ENCODE assay signal across 1 cellular context in genomic region chr1:51433269-51433971, GRCh38.
TF ChIP-seq lines count a peak whose summit lies in the region.

No MANE protein-coding gene starts in this region.

TF ChIP-seq in K562, 482 proteins besides CTCF, POLR2A, EP300 and RAD21 (continued from another document and continues in another):
- TF ChIP-seq FOXP4 (CRISPR knock-in tag; IDR thresholded peaks at IDR 0.05; ENCODE audit: borderline replicate concordance): no peak
- no peak for TF ChIP-seq OTX1 (CRISPR knock-in tag; IDR thresholded peaks at IDR 0.05)
- TF ChIP-seq SIN3A (IDR thresholded peaks at IDR 0.05; ENCODE audit: borderline replicate concordance in 2 of 2, control insufficient read depth in 1 of 2, low read depth in 2 of 2, low read length in 2 of 2): no peak
- no peak for TF ChIP-seq ZNF778 (CRISPR knock-in tag; IDR thresholded peaks at IDR 0.05)
- no peak for TF ChIP-seq ZNF274 (IDR thresholded peaks at IDR 0.05; ENCODE audit: borderline replicate concordance, low read depth, low read length)
- TF ChIP-seq PPARD (CRISPR knock-in tag; IDR thresholded peaks at IDR 0.05): no peak
- no peak for TF ChIP-seq PHF8 (IDR thresholded peaks at IDR 0.05; ENCODE audit: borderline replicate concordance, low read length)
- 0 out of 2 replicates have a peak, but pooled peaks have one; percentile 52 for TF ChIP-seq GTF2E2 (tag; IDR thresholded peaks at IDR 0.05)
- TF ChIP-seq SMARCA4 (IDR thresholded peaks at IDR 0.05): no peak
- no peak for TF ChIP-seq KDM2B (CRISPR knock-in tag; IDR thresholded peaks at IDR 0.05)
- no peak for TF ChIP-seq SNRNP70 (optimal IDR thresholded peaks at IDR 0.05; ENCODE audit: low read depth, low read length)
- TF ChIP-seq PCBP2 (IDR thresholded peaks at IDR 0.05; ENCODE audit: low read depth, low read length, poor library complexity, severe bottlenecking): no peak
- no peak for TF ChIP-seq ZNF583 (CRISPR knock-in tag; IDR thresholded peaks at IDR 0.05)
- no peak for TF ChIP-seq CREB3 (tag; conservative IDR thresholded peaks at IDR 0.05; ENCODE audit: low read depth)
- no peak for TF ChIP-seq TCF15 (CRISPR knock-in tag; IDR thresholded peaks at IDR 0.05)
- TF ChIP-seq BRF2 (IDR thresholded peaks at IDR 0.05; ENCODE audit: borderline replicate concordance, insufficient read depth, insufficient read length): no peak
- TF ChIP-seq BRF1 (IDR thresholded peaks at IDR 0.05; ENCODE audit: borderline replicate concordance, extremely low read depth, insufficient read length): no peak
- TF ChIP-seq E2F6 (IDR thresholded peaks at IDR 0.05; ENCODE audit: borderline replicate concordance in 1 of 2, extremely low read depth in 1 of 2, insufficient read depth in 1 of 2, insufficient read length in 1 of 2, low read depth in 1 of 2, low read length in 1 of 2, poor library complexity in 1 of 2, severe bottlenecking in 1 of 2): no peak
- no peak for TF ChIP-seq CC2D1A (IDR thresholded peaks at IDR 0.05)
- no peak for TF ChIP-seq RUNX1 (IDR thresholded peaks at IDR 0.05; ENCODE audit: low read depth)
- no peak for TF ChIP-seq ILF3 (IDR thresholded peaks at IDR 0.05; ENCODE audit: borderline replicate concordance)
- peak; percentile 85 for TF ChIP-seq HMBOX1 (IDR thresholded peaks at IDR 0.05)
- TF ChIP-seq ZNF592 (IDR thresholded peaks at IDR 0.05): no peak
- no peak for TF ChIP-seq ZNF512 (tag; IDR thresholded peaks at IDR 0.05)
- no peak for TF ChIP-seq CBFB (CRISPR knock-in tag; IDR thresholded peaks at IDR 0.05)
- no peak for TF ChIP-seq ZNF57 (CRISPR knock-in tag; IDR thresholded peaks at IDR 0.05)
- no peak for TF ChIP-seq TGIF2 (CRISPR knock-in tag; IDR thresholded peaks at IDR 0.05)
- no peak for TF ChIP-seq POLR2H (tag; IDR thresholded peaks at IDR 0.05; ENCODE audit: low read depth)
- TF ChIP-seq ELF2 (CRISPR knock-in tag; IDR thresholded peaks at IDR 0.05): no peak; the same call in 1 of the 2 replicates
- TF ChIP-seq SUPT5H (IDR thresholded peaks at IDR 0.05): no peak
- no peak for TF ChIP-seq NR2C2 (CRISPR knock-in tag; IDR thresholded peaks at IDR 0.05)
- peak; percentile 37; the same call in 1 of the 2 replicates for TF ChIP-seq NR2C2 (tag; IDR thresholded peaks at IDR 0.05)
- TF ChIP-seq NUFIP1 (IDR thresholded peaks at IDR 0.05; ENCODE audit: partially characterized antibody): no peak
- peak; percentile 99 for TF ChIP-seq ETV1 (tag; conservative IDR thresholded peaks at IDR 0.05; ENCODE audit: low read depth)
- no peak for TF ChIP-seq MBD2 (IDR thresholded peaks at IDR 0.05; ENCODE audit: borderline replicate concordance, low read depth)
- TF ChIP-seq NFRKB (IDR thresholded peaks at IDR 0.05; ENCODE audit: low read depth): 0 out of 2 replicates have a peak, but pooled peaks have one; percentile 9
- no peak for TF ChIP-seq BRD4 (IDR thresholded peaks at IDR 0.05)
- TF ChIP-seq SMAD3 (CRISPR knock-in tag; conservative IDR thresholded peaks at IDR 0.05): no peak
- TF ChIP-seq RAD51 (IDR thresholded peaks at IDR 0.05; ENCODE audit: borderline replicate concordance, low read depth): no peak
- no peak for TF ChIP-seq HDAC3 (IDR thresholded peaks at IDR 0.05; ENCODE audit: borderline replicate concordance, partially characterized antibody)
- no peak for TF ChIP-seq REST (CRISPR knock-in tag; IDR thresholded peaks at IDR 0.05; ENCODE audit: low read depth)
- no peak for TF ChIP-seq THAP12 (CRISPR knock-in tag; IDR thresholded peaks at IDR 0.05)
- TF ChIP-seq JUNB (CRISPR knock-in tag; conservative IDR thresholded peaks at IDR 0.05): no peak
- TF ChIP-seq ZNF232 (CRISPR knock-in tag; IDR thresholded peaks at IDR 0.05): no peak
- no peak for TF ChIP-seq DPF2 (IDR thresholded peaks at IDR 0.05)
- no peak for TF ChIP-seq ZNF280A (IDR thresholded peaks at IDR 0.05; ENCODE audit: low read depth, partially characterized antibody)
